5 cellular contexts compared by ENCODE assay signal in the genomic region with DNA sequence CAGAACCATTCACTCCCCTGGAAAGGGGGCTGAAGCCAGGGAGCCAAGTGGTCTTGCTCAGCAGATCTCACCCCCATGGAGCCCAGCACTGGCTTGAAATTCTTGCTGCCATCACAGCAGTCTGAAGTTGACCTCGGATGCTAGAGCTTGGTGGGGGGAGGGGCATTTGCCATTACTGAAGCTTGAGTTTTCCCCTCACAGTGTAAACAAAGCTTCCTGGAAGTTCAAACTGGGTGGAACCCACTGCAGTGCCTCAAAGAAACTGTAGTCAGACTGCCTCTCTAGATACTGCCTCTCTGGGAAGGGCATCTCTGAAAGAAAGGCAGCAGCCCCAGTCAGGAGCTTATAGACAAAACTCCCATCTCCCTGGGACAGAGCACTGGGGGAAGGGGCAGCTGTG.
A peak's percentile ranks its signal among the peaks of the same experiment; 100 is the strongest.
DNase-seq lines count a peak whose midpoint lies in the region; ATAC-seq, FAIRE-seq and TF ChIP-seq lines count a peak whose summit lies in the region.
"Not testable (repeated sequence)": the region's sequence is repeated elsewhere in the genome, so short reads cannot be mapped to it uniquely, and the experiment has no call there.

No MANE protein-coding gene starts in this region.

- not testable (repeated sequence) for H3K56ac ChIP-seq in mesendoderm (ENCODE audit: low read length)

- RAD21 ChIA-PET in GM12878 (lab: Charles Lee; ENCODE audit: unreplicated experiment), result not testable (repeated sequence)

- H4K20me1 ChIP-seq in GM12878 (ENCODE audit: control insufficient read depth, insufficient read depth); HepG2 (ENCODE audit: insufficient read depth, low read length): not testable (repeated sequence)

- not testable (repeated sequence) for TF ChIP-seq RAD21 in GM12878 (IDR thresholded peaks at IDR 0.05; ENCODE audit: insufficient read depth, low read depth, low read length); HepG2 (CRISPR knock-in tag; IDR thresholded peaks at IDR 0.05)

- H3K18ac ChIP-seq in mesendoderm (ENCODE audit: low read length); neuronal stem cell (ENCODE audit: low read length): not testable (repeated sequence)

- peak; percentile 7 for DNase-seq in ELF-1 (ENCODE audit: low read depth, low spot score)
- not testable (repeated sequence) for DNase-seq in GM12878 (ENCODE audit: low read depth, low spot score); neuronal stem cell (ENCODE audit: low spot score)
- peak; percentile 13 for DNase-seq in HepG2 (ENCODE audit: low spot score)
- peak; percentile 7 for DNase-seq in mesendoderm

- POLR2A ChIA-PET in GM12878 (lab: Charles Lee), result interaction anchor here (0.6 to 0.8 kb wide), 4 partner anchors 18 to 595 kb away, joined by 3 to 5 read pairs (median 5); no protein-coding TSS in a partner anchor
- POLR2A ChIA-PET in HepG2 (lab: Yijun Ruan, JAX), result not testable (repeated sequence)

- H2BK5ac ChIP-seq in mesendoderm (ENCODE audit: low read length); neuronal stem cell (ENCODE audit: low read length): not testable (repeated sequence)

- FAIRE-seq in GM12878 (lab: Jason Lieb, UNC); HepG2 (lab: Jason Lieb, UNC): not testable (repeated sequence)

- not testable (repeated sequence) for H4K91ac ChIP-seq in neuronal stem cell (ENCODE audit: low read depth, low read length, poor library complexity)

- not testable (repeated sequence) for H4K5ac ChIP-seq in mesendoderm (ENCODE audit: low read length)

- not testable (repeated sequence) for TF ChIP-seq EP300 in GM12878 (IDR thresholded peaks at IDR 0.05; ENCODE audit: borderline replicate concordance in 1 of 2, control insufficient read depth in 1 of 2, low read depth in 2 of 2, low read length in 2 of 2); HepG2 (IDR thresholded peaks at IDR 0.05; ENCODE audit: low read depth in 2 of 2, low read length in 2 of 2); HepG2 (CRISPR knock-in tag; IDR thresholded peaks at IDR 0.05; ENCODE audit: borderline replicate concordance)

- H3K79me2 ChIP-seq in GM12878 (ENCODE audit: control insufficient read depth, insufficient read depth, low read length); HepG2 (ENCODE audit: insufficient read depth, low read length); mesendoderm (ENCODE audit: control insufficient read depth, insufficient read depth, low read length): not testable (repeated sequence)

- not testable (repeated sequence) for H3K27me3 ChIP-seq in GM12878 (replicated peaks in 1 of 2; ENCODE audit: control insufficient read depth in 2 of 2, insufficient read depth in 2 of 2, low read length in 1 of 2); HepG2 (ENCODE audit: control insufficient read depth in 1 of 2, insufficient read depth in 2 of 2, low read length in 2 of 2); mesendoderm (ENCODE audit: insufficient read depth, low read length, poor library complexity); neuronal stem cell (ENCODE audit: control insufficient read depth in 3 of 3, insufficient read depth in 3 of 3, low read depth in 1 of 3, low read length in 3 of 3)

- not testable (repeated sequence) for H3K9ac ChIP-seq in GM12878 (ENCODE audit: control insufficient read depth, insufficient read depth, low read length); HepG2 (ENCODE audit: insufficient read depth, low read depth, low read length); mesendoderm (ENCODE audit: low read length); neuronal stem cell (ENCODE audit: low read depth, low read length, poor library complexity)

- not testable (repeated sequence) for H3K4me2 ChIP-seq in GM12878 (ENCODE audit: control insufficient read depth, insufficient read depth); HepG2 (ENCODE audit: low read depth, low read length); mesendoderm (ENCODE audit: low read length); neuronal stem cell (ENCODE audit: insufficient read depth, low read length, poor library complexity, severe bottlenecking)

- H2BK120ac ChIP-seq in mesendoderm (ENCODE audit: low read depth, low read length); neuronal stem cell (ENCODE audit: low read depth, low read length): not testable (repeated sequence)

- CTCF ChIA-PET in GM12878 (lab: Yijun Ruan, JAX); HepG2 (lab: Yijun Ruan, JAX; ENCODE audit: low intra/inter-chr PET ratio, low total read pairs): not testable (repeated sequence)

- SMC1A ChIA-PET in GM12878 (lab: Charles Lee; ENCODE audit: uncharacterized antibody, unreplicated experiment), result interaction anchor here (1.1 kb wide), 1 partner anchor 22 kb away, joined by 3 read pairs; no protein-coding TSS in a partner anchor

- not testable (repeated sequence) for TF ChIP-seq CTCF in GM12878 (IDR thresholded peaks at IDR 0.05 in 2 of 3, conservative IDR thresholded peaks at IDR 0.05 in 1 of 3; ENCODE audit: control insufficient read depth in 2 of 3, extremely low read depth in 1 of 3, insufficient read depth in 1 of 3, low read depth in 3 of 3, low read length in 3 of 3); HepG2 (CRISPR knock-in tag; IDR thresholded peaks at IDR 0.05)

- not testable (repeated sequence) for H4K8ac ChIP-seq in mesendoderm (ENCODE audit: low read depth, low read length); neuronal stem cell (ENCODE audit: low read depth, low read length)

- H3K9me3 ChIP-seq in GM12878 (replicated peaks; ENCODE audit: control insufficient read depth, insufficient read depth, low read length); HepG2 (ENCODE audit: low read length); neuronal stem cell (replicated peaks in 1 of 2; ENCODE audit: control insufficient read depth in 2 of 2, insufficient read depth in 1 of 2, low read depth in 1 of 2, low read length in 2 of 2): not testable (repeated sequence)

- TF ChIP-seq POLR2A in GM12878 (IDR thresholded peaks at IDR 0.05; ENCODE audit: low read depth, low read length); HepG2 (IDR thresholded peaks at IDR 0.05; ENCODE audit: insufficient read depth in 1 of 2, low read depth in 2 of 2, low read length in 2 of 2): not testable (repeated sequence)

- not testable (repeated sequence) for H3K27ac ChIP-seq in GM12878 (ENCODE audit: control insufficient read depth, insufficient read depth); HepG2 (ENCODE audit: extremely low read length, insufficient read depth, low read length); mesendoderm (ENCODE audit: low read depth, low read length); neuronal stem cell (replicated peaks; ENCODE audit: low read length)

- not testable (repeated sequence) for ATAC-seq in GM12878
- peak; percentile 56 for ATAC-seq in HepG2

- not testable (repeated sequence) for BruUV-seq in GM12878 (replicated peaks; lab: Mats Ljungman, UMichigan); HepG2 (replicated peaks; lab: Mats Ljungman, UMichigan)

- H2BK12ac ChIP-seq in neuronal stem cell (ENCODE audit: low read length), result not testable (repeated sequence)

- H2AFZ ChIP-seq in GM12878 (ENCODE audit: control insufficient read depth, low read depth, low read length); HepG2 (ENCODE audit: low read length): not testable (repeated sequence)
- peak overlapping the region; percentile 31 for H2AFZ ChIP-seq in neuronal stem cell (ENCODE audit: low read length)

- H3K4ac ChIP-seq in mesendoderm (ENCODE audit: low read depth, low read length); neuronal stem cell (ENCODE audit: low read length): not testable (repeated sequence)

- H3K36me3 ChIP-seq in GM12878 (ENCODE audit: control insufficient read depth in 2 of 2, insufficient read depth in 2 of 2, low read length in 1 of 2); HepG2 (replicated peaks in 1 of 2; ENCODE audit: control insufficient read depth in 1 of 2, insufficient read depth in 2 of 2, low read length in 2 of 2); mesendoderm (ENCODE audit: control insufficient read depth, insufficient read depth, low read length); neuronal stem cell (replicated peaks in 1 of 2; ENCODE audit: control insufficient read depth in 2 of 2, insufficient read depth in 2 of 2, low read length in 2 of 2): not testable (repeated sequence)

- H3K14ac ChIP-seq in neuronal stem cell (ENCODE audit: low read length), result not testable (repeated sequence)

- 8% methylated on average over 1 of the region's 1 CpG for WGBS in GM12878 (ENCODE audit: insufficient coverage, insufficient replicate concordance, low lambda C conversion rate, missing lambda C conversion rate)
- WGBS in HepG2 (ENCODE audit: low lambda C conversion rate), result 0% methylated on average over 1 of the region's 1 CpG
- no CpG with 5 or more reads among the region's 1 CpG for WGBS in mesendoderm (ENCODE audit: extremely low coverage, insufficient coverage, low lambda C conversion rate)
- no CpG with 5 or more reads among the region's 1 CpG for WGBS in neuronal stem cell (ENCODE audit: extremely low coverage in 2 of 2, insufficient read length in 2 of 2, insufficient replicate concordance in 1 of 2), 2 donors

- H2AK5ac ChIP-seq in mesendoderm (ENCODE audit: low read length); neuronal stem cell (ENCODE audit: low read depth, low read length): not testable (repeated sequence)

- H3K4me1 ChIP-seq in GM12878 (ENCODE audit: control insufficient read depth, insufficient read depth, low read length); mesendoderm (ENCODE audit: control insufficient read depth, low read depth, low read length); neuronal stem cell (ENCODE audit: control insufficient read depth in 2 of 2, insufficient read depth in 1 of 2, low read depth in 1 of 2, low read length in 2 of 2): not testable (repeated sequence)
- peaks cover 13% of the 10 kb centered on the region for H3K4me1 ChIP-seq in HepG2 (ENCODE audit: insufficient read depth, low read length)

- not testable (repeated sequence) for H3K23ac ChIP-seq in mesendoderm (ENCODE audit: low read length); neuronal stem cell (ENCODE audit: low read depth, low read length, poor library complexity)

- in situ Hi-C loops in GM12878 (cut with MboI); HepG2 (cut with HindIII; ENCODE audit: extremely low pct_ligation_motif_present, low pct_unique_long_range_greater_than_20kb): not testable (repeated sequence)

- intact Hi-C loops in GM12878 (cut with micrococcal nuclease; ENCODE audit: unreplicated experiment); HepG2 (cut with micrococcal nuclease; ENCODE audit: unreplicated experiment): not testable (repeated sequence)

- not testable (repeated sequence) for H3K79me1 ChIP-seq in mesendoderm (ENCODE audit: low read length); neuronal stem cell (ENCODE audit: low read depth, low read length)

- H3K4me3 ChIP-seq in GM12878; HepG2 (replicated peaks in 1 of 3; ENCODE audit: insufficient read depth in 1 of 3, low read depth in 2 of 3, low read length in 3 of 3); mesendoderm (ENCODE audit: low read length); neuronal stem cell (ENCODE audit: low read length in 2 of 2): not testable (repeated sequence)

- not testable (repeated sequence) for H2BK15ac ChIP-seq in mesendoderm (replicated peaks; ENCODE audit: low read depth); neuronal stem cell (ENCODE audit: low read length)
